In genomic region chr5:78598973-78599372, GRCh38 we compare ENCODE assay signal across 24 cellular contexts. TPM values are rescaled to one million over a fixed set of nuclear protein-coding genes. Genes with fewer than 3 reads are reported as not detected.
"Had no signal": no experiment of that assay in that cellular context is flagged by ENCODE, and none has a peak within 500 bp of the region (broad histone marks: within the 10 kb centered on the region; RNA-seq: fewer than 3 reads in every experiment).

No MANE protein-coding gene starts in this region.

- H3K4me1 Mint-ChIP-seq: activated CD4-positive, alpha-beta T cell treated with anti-CD3 and anti-CD28 coated beads, Interleukin-2, amount 10 ng/mL, durations not matched to agents 7 days and 5 days; activated CD8-positive, alpha-beta memory T cell treated with anti-CD3 and anti-CD28 coated beads, Interleukin-2, amount 10 ng/mL, durations not matched to agents 7 days and 5 days; activated naive CD4-positive, alpha-beta T cell treated with anti-CD3 and anti-CD28 coated beads, Interleukin-2, amount 10 ng/mL, durations not matched to agents 7 days and 5 days; immature natural killer cell; stimulated activated effector memory CD8-positive, alpha-beta T cell treated with anti-CD3 and anti-CD28 coated beads, Interleukin-12 subunit alpha, Interleukin-12 subunit beta, amount 100 ng/mL, for 72 hours; stimulated activated naive CD8-positive, alpha-beta T cell treated with anti-CD3 and anti-CD28 coated beads, Interleukin-15, amount 100 ng/mL, for 72 hours had no signal

- H3K27ac ChIP-seq: left lung, tibial artery, VCaP had no signal

- H3K4me3 Mint-ChIP-seq: activated CD4-positive, alpha-beta T cell treated with anti-CD3 and anti-CD28 coated beads, Interleukin-2, amount 10 ng/mL, durations not matched to agents 7 days and 5 days; activated CD8-positive, alpha-beta memory T cell treated with anti-CD3 and anti-CD28 coated beads, Interleukin-2, amount 10 ng/mL, durations not matched to agents 7 days and 5 days; activated CD8-positive, alpha-beta T cell treated with anti-CD3 and anti-CD28 coated beads for 36 hours; activated naive CD4-positive, alpha-beta T cell treated with anti-CD3 and anti-CD28 coated beads, Interleukin-2, amount 10 ng/mL, durations not matched to agents 7 days and 5 days; immature natural killer cell; neural crest cell; stimulated activated effector memory CD8-positive, alpha-beta T cell treated with anti-CD3 and anti-CD28 coated beads, Interleukin-12 subunit alpha, Interleukin-12 subunit beta, amount 100 ng/mL, for 72 hours; stimulated activated naive CD8-positive, alpha-beta T cell treated with anti-CD3 and anti-CD28 coated beads, Interleukin-15, amount 100 ng/mL, for 72 hours had no signal

- H3K27ac Mint-ChIP-seq: activated CD4-positive, alpha-beta T cell treated with anti-CD3 and anti-CD28 coated beads, Interleukin-2, amount 10 ng/mL, durations not matched to agents 7 days and 5 days; activated CD8-positive, alpha-beta memory T cell treated with anti-CD3 and anti-CD28 coated beads, Interleukin-2, amount 10 ng/mL, durations not matched to agents 7 days and 5 days; activated CD8-positive, alpha-beta T cell treated with anti-CD3 and anti-CD28 coated beads for 36 hours; activated naive CD4-positive, alpha-beta T cell treated with anti-CD3 and anti-CD28 coated beads, Interleukin-2, amount 10 ng/mL, durations not matched to agents 7 days and 5 days; immature natural killer cell; stimulated activated effector memory CD8-positive, alpha-beta T cell treated with anti-CD3 and anti-CD28 coated beads, Interleukin-12 subunit alpha, Interleukin-12 subunit beta, amount 100 ng/mL, for 72 hours; stimulated activated naive CD8-positive, alpha-beta T cell treated with anti-CD3 and anti-CD28 coated beads, Interleukin-15, amount 100 ng/mL, for 72 hours had no signal

- H3K9me3 Mint-ChIP-seq: activated CD4-positive, alpha-beta T cell treated with anti-CD3 and anti-CD28 coated beads, Interleukin-2, amount 10 ng/mL, durations not matched to agents 7 days and 5 days; activated CD8-positive, alpha-beta T cell treated with anti-CD3 and anti-CD28 coated beads for 36 hours; activated naive CD4-positive, alpha-beta T cell treated with anti-CD3 and anti-CD28 coated beads, Interleukin-2, amount 10 ng/mL, durations not matched to agents 7 days and 5 days; immature natural killer cell; stimulated activated effector memory CD8-positive, alpha-beta T cell treated with anti-CD3 and anti-CD28 coated beads, Interleukin-12 subunit alpha, Interleukin-12 subunit beta, amount 100 ng/mL, for 72 hours; stimulated activated naive CD8-positive, alpha-beta T cell treated with anti-CD3 and anti-CD28 coated beads, Interleukin-15, amount 100 ng/mL, for 72 hours had no signal

- H3K36me3 ChIP-seq: left lung, tibial artery had no signal

- H3K27me3 ChIP-seq: left lung, tibial artery had no signal

- H3K27me3 Mint-ChIP-seq: activated CD8-positive, alpha-beta T cell treated with anti-CD3 and anti-CD28 coated beads for 36 hours; activated naive CD4-positive, alpha-beta T cell treated with anti-CD3 and anti-CD28 coated beads, Interleukin-2, amount 10 ng/mL, durations not matched to agents 7 days and 5 days; stimulated activated naive CD8-positive, alpha-beta T cell treated with anti-CD3 and anti-CD28 coated beads, Interleukin-15, amount 100 ng/mL, for 72 hours had no signal

- FAIRE-seq: endometrium, small intestine had no signal

- H3K36me3 Mint-ChIP-seq: activated CD8-positive, alpha-beta memory T cell treated with anti-CD3 and anti-CD28 coated beads, Interleukin-2, amount 10 ng/mL, durations not matched to agents 7 days and 5 days; activated naive CD4-positive, alpha-beta T cell treated with anti-CD3 and anti-CD28 coated beads, Interleukin-2, amount 10 ng/mL, durations not matched to agents 7 days and 5 days; stimulated activated effector memory CD8-positive, alpha-beta T cell treated with anti-CD3 and anti-CD28 coated beads, Interleukin-12 subunit alpha, Interleukin-12 subunit beta, amount 100 ng/mL, for 72 hours had no signal

- DNase-seq: activated CD4-positive, alpha-beta T cell treated with anti-CD3 and anti-CD28 coated beads, Interleukin-2, amount 10 ng/mL, durations not matched to agents 7 days and 5 days; activated CD4-positive, CD25-positive, alpha-beta regulatory T cell treated with anti-CD3 and anti-CD28 coated beads, Interleukin-2, amount 50 U/mL, for 72 hours; activated CD8-positive, alpha-beta memory T cell treated with anti-CD3 and anti-CD28 coated beads, Interleukin-2, amount 10 ng/mL, durations not matched to agents 7 days and 5 days; activated CD8-positive, alpha-beta T cell treated with anti-CD3 and anti-CD28 coated beads for 36 hours; activated effector memory CD4-positive, alpha-beta T cell treated with anti-CD3 and anti-CD28 coated beads, Interleukin-2, amount 50 U/mL, for 16 hours; activated naive CD4-positive, alpha-beta T cell treated with anti-CD3 and anti-CD28 coated beads, Interleukin-2, amount 10 ng/mL, durations not matched to agents 7 days and 5 days; activated T-cell treated with anti-CD3 and anti-CD28 coated beads for 4 hours; amygdala; foreskin melanocyte; immature natural killer cell; left lung; midbrain; occipital lobe; posterior cingulate gyrus; small intestine; stimulated activated CD4-positive, alpha-beta T cell treated with anti-CD3 and anti-CD28 coated beads, Interleukin-2, amount 100 ng/mL, for 24 hours; stimulated activated naive CD8-positive, alpha-beta T cell treated with anti-CD3 and anti-CD28 coated beads, Interleukin-15, amount 100 ng/mL, for 72 hours; tibial artery had no signal

- H3K9me3 ChIP-seq: left lung, tibial artery had no signal

- ATAC-seq: activated CD8-positive, alpha-beta memory T cell treated with anti-CD3 and anti-CD28 coated beads, Interleukin-2, amount 10 ng/mL, durations not matched to agents 7 days and 5 days; activated CD8-positive, alpha-beta T cell treated with anti-CD3 and anti-CD28 coated beads for 36 hours; left lung; sciatic nerve; stimulated activated effector memory CD8-positive, alpha-beta T cell treated with anti-CD3 and anti-CD28 coated beads, Interleukin-12 subunit alpha, Interleukin-12 subunit beta, amount 100 ng/mL, for 72 hours; stimulated activated naive CD8-positive, alpha-beta T cell treated with anti-CD3 and anti-CD28 coated beads, Interleukin-15, amount 100 ng/mL, for 72 hours had no signal

- H3K4me3 ChIP-seq: left lung, tibial artery had no signal

RNA-seq across cellular contexts. Expression of gene LHFPL2, which starts 49.6 kb away (rescaled TPM):
- total RNA-seq: activated CD8-positive, alpha-beta memory T cell treated with anti-CD3 and anti-CD28 coated beads, Interleukin-2, amount 10 ng/mL, durations not matched to agents 7 days and 5 days; T-helper 2 cell treated with Interferon-gamma antibody and Interleukin-4, amounts not matched to agents 100 ng/mL and 5 ng/mL, for 36 hours had no signal
